In the genomic region with DNA sequence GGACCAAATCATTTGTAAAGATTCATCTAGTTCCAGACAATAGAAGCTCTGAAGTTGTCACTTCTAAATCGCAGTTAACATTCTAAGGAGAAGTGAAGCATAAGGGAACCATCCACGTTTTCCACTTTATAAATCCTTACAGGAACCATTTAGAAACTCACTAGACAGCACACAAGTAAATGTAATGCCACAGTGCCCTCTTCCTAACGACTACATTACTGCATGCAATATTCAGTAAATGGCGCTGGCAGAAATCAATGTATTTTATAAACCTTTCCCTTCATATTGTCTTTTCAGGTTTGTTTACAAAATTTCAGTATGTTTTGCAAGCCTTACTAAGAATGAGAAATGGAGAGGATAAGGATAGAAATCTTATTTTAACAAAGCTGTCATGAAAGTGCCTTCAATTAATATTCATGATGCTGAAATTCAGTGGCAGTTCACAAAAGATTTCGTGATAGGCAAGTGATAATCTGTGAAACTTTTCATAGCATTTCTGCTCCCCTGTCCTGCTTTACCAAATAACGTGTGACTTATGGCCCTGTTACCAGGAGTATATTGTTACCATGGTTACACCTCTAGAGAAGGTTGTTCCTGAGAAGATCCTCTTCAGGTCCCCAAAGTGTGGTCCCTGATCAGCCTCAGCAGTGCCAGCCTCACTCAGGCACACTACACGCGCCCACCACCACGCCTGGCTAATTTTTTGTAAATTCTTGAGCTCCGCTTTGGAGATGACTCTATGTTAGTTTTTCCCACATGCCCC, we compare ENCODE assay signal across 8 cellular contexts. TPM values are rescaled to one million over a fixed set of nuclear protein-coding genes. Genes with fewer than 3 reads are reported as not detected.
A peak's percentile ranks its signal among the peaks of the same experiment; 100 is the strongest.
DNase-seq lines count a peak whose midpoint lies in the region; ATAC-seq, FAIRE-seq and TF ChIP-seq lines count a peak whose summit lies in the region.

No MANE protein-coding gene starts in this region.

- peak overlapping the region; percentile 30 for H3K4me2 ChIP-seq in OCI-LY3 (ENCODE audit: low read length)

- peaks cover 7% of the 10 kb centered on the region; the same call in 1 of the 2 replicates for H3K79me2 ChIP-seq in OCI-LY3 (ENCODE audit: low read length)

- peak; percentile 43 for ATAC-seq in GM18867 (IDR thresholded peaks at IDR 0.05; ENCODE audit: unreplicated experiment)
- ATAC-seq in HG03565 (IDR thresholded peaks at IDR 0.05; ENCODE audit: unreplicated experiment) = peak; percentile 35
- peak; percentile 73 for ATAC-seq in left colon

- H3K27ac ChIP-seq in OCI-LY3 (ENCODE audit: low read length) (no peak overlapping the region), breast epithelium (no peak overlapping the region)

- no peak for TF ChIP-seq POLR2A in breast epithelium (IDR thresholded peaks at IDR 0.05)

- TF ChIP-seq CTCF in OCI-LY3 (IDR thresholded peaks at IDR 0.05; ENCODE audit: low read depth, low read length) (peak; percentile 93), breast epithelium (IDR thresholded peaks at IDR 0.05) (peak in 2 of 3 donors; percentile 61 to 68)

- H2AFZ ChIP-seq in OCI-LY3 (ENCODE audit: low read depth, low read length) = no peak overlapping the region

- DNase-seq in CD1c-positive myeloid dendritic cell (ENCODE audit: extremely low spot score) (peak; percentile 56), breast epithelium (ENCODE audit: low spot score in 2 of 2) (no peak), left colon (no peak), urothelium cell line (ENCODE audit: low spot score) (peak; percentile 23)
- DNase-seq in stimulated activated CD4-positive, alpha-beta T cell treated with anti-CD3 and anti-CD28 coated beads, Interleukin-12 subunit alpha, Interleukin-12 subunit beta, amount 100 ng/mL, for 4 hours = no peak

- FAIRE-seq in urothelium cell line (lab: Jason Lieb, UNC) = no peak

- H3K9me3 ChIP-seq in OCI-LY3 (ENCODE audit: insufficient read depth, low read length) (no peaks in the 10 kb centered on the region), breast epithelium (no peaks in the 10 kb centered on the region)

- no peak overlapping the region for H3K4me3 ChIP-seq in OCI-LY3 (ENCODE audit: low read length)
- H3K4me3 ChIP-seq in breast epithelium = no peak overlapping the region

- H3K9ac ChIP-seq in OCI-LY3 (ENCODE audit: low read length) = no peak overlapping the region

- peaks cover 10% of the 10 kb centered on the region; the same call in 1 of the 2 replicates for H4K20me1 ChIP-seq in OCI-LY3 (ENCODE audit: insufficient read depth, low read length)

- H3K36me3 ChIP-seq in OCI-LY3 (replicated peaks; ENCODE audit: low read depth, low read length) (peaks cover 43% of the 10 kb centered on the region), breast epithelium (no peaks in the 10 kb centered on the region)

- peaks cover 61% of the 10 kb centered on the region for H3K4me1 ChIP-seq in OCI-LY3 (ENCODE audit: low read length)
- no peaks in the 10 kb centered on the region for H3K4me1 ChIP-seq in breast epithelium

- no peaks in the 10 kb centered on the region for H3K27me3 ChIP-seq in OCI-LY3 (ENCODE audit: low read depth, low read length)
- no peaks in the 10 kb centered on the region for H3K27me3 ChIP-seq in breast epithelium

- intact Hi-C loops in breast epithelium (cut with DNase I; ENCODE audit: low total_unique reads) = no loop called here
- intact Hi-C loops in left colon (cut with DNase I, micrococcal nuclease) = loop anchor here in 1 of 2 donors (10.0 kb wide), 2 partner anchors 64 to 1054 kb away; no protein-coding TSS in a partner anchor

RNA-seq across cellular contexts. Expression of gene TMA16, which starts 54.2 kb away (rescaled TPM):
- total RNA-seq in breast epithelium (10 to 100 TPM; 28.2 to 34.7 (median 30.1) TPM), left colon (10 to 100 TPM; 14.6 to 20.6 TPM)

Comparison
In these comparisons a context has a peak if more than half of its experiments do, and no peak if none do; other contexts are left out.
1. DNase-seq: peak in CD1c-positive myeloid dendritic cell (single experiment) and urothelium cell line (single experiment); none in breast epithelium (0 of 2), left colon (0 of 2) and stimulated activated CD4-positive, alpha-beta T cell treated with anti-CD3 and anti-CD28 coated beads, Interleukin-12 subunit alpha, Interleukin-12 subunit beta, amount 100 ng/mL, for 4 hours (single experiment).
2. Peak in every context shown above with its lines, with median percentiles within 50 percentile points of each other: ATAC-seq.